ENCODE assay signal across 8 cellular contexts in genomic region chr15:95929232-95929846, GRCh38.
DNase-seq lines count a peak whose midpoint lies in the region; ATAC-seq and TF ChIP-seq lines count a peak whose summit lies in the region.

No MANE protein-coding gene starts in this region.

- H3K27ac Mint-ChIP-seq in nephron, result peak overlapping the region; percentile 18 to 61 (median 53)

- H3K4me3 Mint-ChIP-seq in nephron, result no peak overlapping the region

- peaks cover 11% of the 10 kb centered on the region for H3K27me3 Mint-ChIP-seq in nephron (ENCODE audit: low read depth)

- DNase-seq in NCI-H1105 treated with DMSO at 0.1 percent for 48 hours (lab: John Stamatoyannopoulos, UW) (peak; percentile 20), NCI-H1105 (lab: John Stamatoyannopoulos, UW) (no peak), NOMO-1 treated with DMSO at 0.1 percent for 48 hours (lab: John Stamatoyannopoulos, UW; ENCODE audit: unreplicated experiment) (peak; percentile 72), NCI-H2196 treated with DMSO at 0.1 percent for 48 hours (lab: John Stamatoyannopoulos, UW; ENCODE audit: unreplicated experiment) (no peak), Right ventricle myocardium inferior (ENCODE audit: missing footprints) (no peak)

- peaks cover 38% of the 10 kb centered on the region for H3K4me1 Mint-ChIP-seq in nephron

- intact Hi-C loops in Right ventricle myocardium inferior (cut with DNase I), result no loop called here

- TF ChIP-seq CTCF in nephron (IDR thresholded peaks at IDR 0.05; ENCODE audit: unreplicated experiment in 3 of 3), result no peak

- ATAC-seq in HG02938 (IDR thresholded peaks at IDR 0.05; ENCODE audit: unreplicated experiment) (peak; percentile 97), HG02973 (IDR thresholded peaks at IDR 0.05; ENCODE audit: unreplicated experiment) (no peak), Right ventricle myocardium inferior (no peak)

- no peaks in the 10 kb centered on the region for H3K9me3 Mint-ChIP-seq in nephron

- no peaks in the 10 kb centered on the region for H3K36me3 Mint-ChIP-seq in nephron (ENCODE audit: low read depth)

Comparison
In these comparisons a context has a peak if more than half of its experiments do, and no peak if none do; other contexts are left out.
1. DNase-seq: peak in NCI-H1105 treated with DMSO at 0.1 percent for 48 hours (single experiment) and NOMO-1 treated with DMSO at 0.1 percent for 48 hours (single experiment); none in NCI-H1105 (single experiment), NCI-H2196 treated with DMSO at 0.1 percent for 48 hours (single experiment) and Right ventricle myocardium inferior (single experiment).